In genomic region chr18:57230861-57231260, GRCh38 we compare ENCODE assay signal across 19 cellular contexts.
"Had no signal": no experiment of that assay in that cellular context is flagged by ENCODE, and none has a peak within 500 bp of the region (broad histone marks: within the 10 kb centered on the region; RNA-seq: fewer than 3 reads in every experiment).

No MANE protein-coding gene starts in this region.

- H3K9me3 Mint-ChIP-seq: activated CD8-positive, alpha-beta T cell treated with anti-CD3 and anti-CD28 coated beads for 36 hours; activated naive CD4-positive, alpha-beta T cell treated with anti-CD3 and anti-CD28 coated beads, Interleukin-2, amount 10 ng/mL, durations not matched to agents 7 days and 5 days; activated naive CD8-positive, alpha-beta T cell treated with anti-CD3 and anti-CD28 coated beads, Interleukin-2, amount 50 U/mL, for 24 hours; activated T-cell treated with anti-CD3 and anti-CD28 coated beads, Interleukin-2, amount 50 U/mL, for 24 hours; dendritic cell treated with granulocyte-macrophage colony-stimulating factor and Interleukin-4, amounts not matched to agents 40 ng/mL and 50 ng/mL, for 4 days had no signal

- H3K4me3 Mint-ChIP-seq: activated CD4-positive, alpha-beta T cell treated with anti-CD3 and anti-CD28 coated beads, Interleukin-2, amount 10 ng/mL, durations not matched to agents 24 days and 14 days; activated CD8-positive, alpha-beta T cell treated with anti-CD3 and anti-CD28 coated beads for 36 hours; activated naive CD4-positive, alpha-beta T cell treated with anti-CD3 and anti-CD28 coated beads, Interleukin-2, amount 10 ng/mL, durations not matched to agents 7 days and 5 days; activated naive CD8-positive, alpha-beta T cell treated with anti-CD3 and anti-CD28 coated beads, Interleukin-2, amount 50 U/mL, for 24 hours; activated T-cell treated with anti-CD3 and anti-CD28 coated beads, Interleukin-2, amount 50 U/mL, for 24 hours; dendritic cell treated with granulocyte-macrophage colony-stimulating factor and Interleukin-4, amounts not matched to agents 40 ng/mL and 50 ng/mL, for 4 days; mesothelial cell of epicardium; nephron; stimulated activated naive CD8-positive, alpha-beta T cell treated with anti-CD3 and anti-CD28 coated beads, Interleukin-15, amount 100 ng/mL, for 72 hours had no signal

- H3K4me3 ChIP-seq: esophagus squamous epithelium, lung, skin epidermis, suprapubic skin, transverse colon, vagina had no signal

- H3K27ac Mint-ChIP-seq: activated CD4-positive, alpha-beta T cell treated with anti-CD3 and anti-CD28 coated beads, Interleukin-2, amount 10 ng/mL, durations not matched to agents 24 days and 14 days; activated CD8-positive, alpha-beta T cell treated with anti-CD3 and anti-CD28 coated beads for 36 hours; activated naive CD4-positive, alpha-beta T cell treated with anti-CD3 and anti-CD28 coated beads, Interleukin-2, amount 10 ng/mL, durations not matched to agents 7 days and 5 days; activated naive CD8-positive, alpha-beta T cell treated with anti-CD3 and anti-CD28 coated beads, Interleukin-2, amount 50 U/mL, for 24 hours; activated T-cell treated with anti-CD3 and anti-CD28 coated beads, Interleukin-2, amount 50 U/mL, for 24 hours; dendritic cell treated with granulocyte-macrophage colony-stimulating factor and Interleukin-4, amounts not matched to agents 40 ng/mL and 50 ng/mL, for 4 days; mesothelial cell of epicardium; progenitor cell of endocrine pancreas; stimulated activated naive CD8-positive, alpha-beta T cell treated with anti-CD3 and anti-CD28 coated beads, Interleukin-15, amount 100 ng/mL, for 72 hours had no signal

- H3K36me3 ChIP-seq: esophagus squamous epithelium, suprapubic skin, transverse colon, vagina had no signal

- H3K27me3 Mint-ChIP-seq: activated naive CD8-positive, alpha-beta T cell treated with anti-CD3 and anti-CD28 coated beads, Interleukin-2, amount 50 U/mL, for 24 hours; progenitor cell of endocrine pancreas had no signal

- H3K9me3 ChIP-seq: esophagus squamous epithelium, suprapubic skin, transverse colon, vagina had no signal

- DNase-seq: activated CD4-positive, alpha-beta T cell treated with anti-CD3 and anti-CD28 coated beads, Interleukin-2, amount 10 ng/mL, durations not matched to agents 24 days and 14 days; activated CD8-positive, alpha-beta T cell treated with anti-CD3 and anti-CD28 coated beads for 36 hours; activated naive CD4-positive, alpha-beta T cell treated with anti-CD3 and anti-CD28 coated beads, Interleukin-2, amount 10 ng/mL, durations not matched to agents 7 days and 5 days; activated naive CD8-positive, alpha-beta T cell treated with anti-CD3 and anti-CD28 coated beads, Interleukin-2, amount 50 U/mL, for 24 hours; activated T-cell treated with anti-CD3 and anti-CD28 coated beads, Interleukin-2, amount 50 U/mL, for 24 hours; effector CD8-positive, alpha-beta T cell; esophagus squamous epithelium; right cardiac atrium; stimulated activated naive CD8-positive, alpha-beta T cell treated with anti-CD3 and anti-CD28 coated beads, Interleukin-15, amount 100 ng/mL, for 72 hours; T1000; transverse colon had no signal

- H3K36me3 Mint-ChIP-seq: activated naive CD4-positive, alpha-beta T cell treated with anti-CD3 and anti-CD28 coated beads, Interleukin-2, amount 10 ng/mL, durations not matched to agents 7 days and 5 days; mesothelial cell of epicardium had no signal

- H3K4me1 ChIP-seq: esophagus squamous epithelium, suprapubic skin, transverse colon, vagina had no signal

- H3K27ac ChIP-seq: esophagus squamous epithelium, skin epidermis, suprapubic skin, transverse colon, vagina had no signal

- H3K4me1 Mint-ChIP-seq: activated CD4-positive, alpha-beta T cell treated with anti-CD3 and anti-CD28 coated beads, Interleukin-2, amount 10 ng/mL, durations not matched to agents 24 days and 14 days; activated naive CD4-positive, alpha-beta T cell treated with anti-CD3 and anti-CD28 coated beads, Interleukin-2, amount 10 ng/mL, durations not matched to agents 7 days and 5 days; activated naive CD8-positive, alpha-beta T cell treated with anti-CD3 and anti-CD28 coated beads, Interleukin-2, amount 50 U/mL, for 24 hours; mesothelial cell of epicardium; stimulated activated naive CD8-positive, alpha-beta T cell treated with anti-CD3 and anti-CD28 coated beads, Interleukin-15, amount 100 ng/mL, for 72 hours had no signal
